In the genomic region with DNA sequence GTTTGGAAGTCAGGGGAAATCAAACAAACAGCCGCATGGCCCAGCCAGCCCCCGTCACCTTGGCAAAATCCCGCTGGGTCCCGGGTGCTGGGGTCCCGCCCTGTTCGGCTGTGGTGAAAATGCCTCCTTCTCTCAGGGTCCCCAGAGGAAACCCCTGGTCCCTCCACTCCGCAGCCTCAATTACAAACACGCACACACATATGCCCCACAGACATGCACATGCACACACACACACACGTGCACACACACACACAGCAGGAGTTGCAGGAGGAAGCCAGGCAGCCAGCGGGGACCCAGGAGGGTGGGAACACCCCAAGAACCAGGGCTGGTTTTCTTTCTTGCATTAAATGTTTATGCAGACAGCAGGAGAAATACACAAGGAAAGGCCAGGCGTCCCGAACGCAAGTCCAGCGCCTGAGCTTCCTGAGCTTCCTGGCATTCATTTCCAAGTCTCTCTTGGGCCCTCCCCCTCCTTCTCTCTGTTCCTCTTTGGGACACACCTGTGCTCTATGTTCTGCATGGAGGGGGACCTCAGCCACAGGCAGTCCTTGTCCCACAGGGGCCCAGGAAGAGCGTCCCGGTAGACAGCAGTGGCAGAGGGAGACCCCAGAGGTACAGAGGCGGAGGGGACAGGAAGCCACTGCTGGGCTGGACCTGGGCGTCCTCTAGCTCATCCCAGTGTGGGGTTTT, we compare ENCODE assay signal across 1 cellular context.
TF ChIP-seq lines count a peak whose summit lies in the region.

No MANE protein-coding gene starts in this region.

TF ChIP-seq in HepG2, 621 proteins besides CTCF, POLR2A, EP300 and RAD21 (continued from another document):
- TF ChIP-seq, protein P1, sequence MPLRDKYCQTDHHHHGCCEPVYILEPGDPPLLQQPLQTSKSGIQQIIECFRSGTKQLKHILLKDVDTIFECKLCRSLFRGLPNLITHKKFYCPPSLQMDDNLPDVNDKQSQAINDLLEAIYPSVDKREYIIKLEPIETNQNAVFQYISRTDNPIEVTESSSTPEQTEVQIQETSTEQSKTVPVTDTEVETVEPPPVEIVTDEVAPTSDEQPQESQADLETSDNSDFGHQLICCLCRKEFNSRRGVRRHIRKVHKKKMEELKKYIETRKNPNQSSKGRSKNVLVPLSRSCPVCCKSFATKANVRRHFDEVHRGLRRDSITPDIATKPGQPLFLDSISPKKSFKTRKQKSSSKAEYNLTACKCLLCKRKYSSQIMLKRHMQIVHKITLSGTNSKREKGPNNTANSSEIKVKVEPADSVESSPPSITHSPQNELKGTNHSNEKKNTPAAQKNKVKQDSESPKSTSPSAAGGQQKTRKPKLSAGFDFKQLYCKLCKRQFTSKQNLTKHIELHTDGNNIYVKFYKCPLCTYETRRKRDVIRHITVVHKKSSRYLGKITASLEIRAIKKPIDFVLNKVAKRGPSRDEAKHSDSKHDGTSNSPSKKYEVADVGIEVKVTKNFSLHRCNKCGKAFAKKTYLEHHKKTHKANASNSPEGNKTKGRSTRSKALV (CRISPR knock-in tag; IDR thresholded peaks at IDR 0.05), result no peak
- TF ChIP-seq, protein P2, sequence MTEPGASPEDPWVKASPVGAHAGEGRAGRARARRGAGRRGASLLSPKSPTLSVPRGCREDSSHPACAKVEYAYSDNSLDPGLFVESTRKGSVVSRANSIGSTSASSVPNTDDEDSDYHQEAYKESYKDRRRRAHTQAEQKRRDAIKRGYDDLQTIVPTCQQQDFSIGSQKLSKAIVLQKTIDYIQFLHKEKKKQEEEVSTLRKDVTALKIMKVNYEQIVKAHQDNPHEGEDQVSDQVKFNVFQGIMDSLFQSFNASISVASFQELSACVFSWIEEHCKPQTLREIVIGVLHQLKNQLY (CRISPR knock-in tag; IDR thresholded peaks at IDR 0.05), result no peak
- TF ChIP-seq MAFG (CRISPR knock-in tag; IDR thresholded peaks at IDR 0.05) (no peak), SIN3A (IDR thresholded peaks at IDR 0.05; ENCODE audit: borderline replicate concordance, low read depth, low read length) (no peak), AGO2 (optimal IDR thresholded peaks at IDR 0.05; ENCODE audit: low read depth, low read length) (no peak), CEBPB (IDR thresholded peaks at IDR 0.05; ENCODE audit: borderline replicate concordance, low read depth, low read length) (no peak), ZNF496 (CRISPR knock-in tag; IDR thresholded peaks at IDR 0.05; ENCODE audit: insufficient replicate concordance) (no peak), CBFB (CRISPR knock-in tag; IDR thresholded peaks at IDR 0.05) (no peak), CCAR2 (optimal IDR thresholded peaks at IDR 0.05; ENCODE audit: low read depth, low read length) (no peak), PITX1 (CRISPR knock-in tag; IDR thresholded peaks at IDR 0.05) (no peak)
- TF ChIP-seq, protein P3, sequence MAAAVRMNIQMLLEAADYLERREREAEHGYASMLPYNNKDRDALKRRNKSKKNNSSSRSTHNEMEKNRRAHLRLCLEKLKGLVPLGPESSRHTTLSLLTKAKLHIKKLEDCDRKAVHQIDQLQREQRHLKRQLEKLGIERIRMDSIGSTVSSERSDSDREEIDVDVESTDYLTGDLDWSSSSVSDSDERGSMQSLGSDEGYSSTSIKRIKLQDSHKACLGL (CRISPR knock-in tag; IDR thresholded peaks at IDR 0.05), result no peak
